In the genomic region with DNA sequence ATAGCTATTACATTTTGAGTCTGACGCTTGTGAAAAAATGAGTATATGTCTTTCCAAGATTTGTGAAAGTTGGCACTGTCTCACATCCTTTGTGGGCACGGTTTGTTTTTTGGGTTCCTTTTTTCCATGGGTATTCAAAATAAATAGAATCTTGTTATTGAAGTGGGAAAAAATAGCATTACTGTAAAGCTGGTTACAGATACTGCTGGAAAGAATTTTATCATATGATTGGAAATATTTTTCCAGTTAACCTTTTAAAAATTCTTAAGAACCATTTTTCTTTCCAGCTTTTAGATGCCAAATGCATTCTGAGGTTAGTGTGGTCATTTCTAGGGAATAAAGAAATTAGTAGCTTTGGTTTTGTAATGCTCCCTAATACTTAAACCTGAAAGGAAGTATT, we compare ENCODE assay signal across 24 cellular contexts. TPM values are rescaled to one million over a fixed set of nuclear protein-coding genes. Genes with fewer than 3 reads are reported as not detected.
"Had no signal": no experiment of that assay in that cellular context is flagged by ENCODE, and none has a peak within 500 bp of the region (broad histone marks: within the 10 kb centered on the region; RNA-seq: fewer than 3 reads in every experiment).

No MANE protein-coding gene starts in this region.

- H3K27me3 ChIP-seq: body of pancreas, gastroesophageal sphincter, heart left ventricle, suprapubic skin, upper lobe of left lung had no signal

- H3K4me3 ChIP-seq: body of pancreas, gastroesophageal sphincter, heart left ventricle, lung, suprapubic skin, upper lobe of left lung had no signal

- DNase-seq: activated CD4-positive, alpha-beta T cell treated with anti-CD3 and anti-CD28 coated beads, Interleukin-2, amount 50 U/mL, for 1 hour; activated CD8-positive, alpha-beta memory T cell treated with anti-CD3 and anti-CD28 coated beads, Interleukin-2, amount 50 U/mL, for 48 hours; activated effector memory CD4-positive, alpha-beta T cell treated with Interleukin-2 at 50 U/mL for 16 hours; activated naive CD4-positive, alpha-beta T cell treated with anti-CD3 and anti-CD28 coated beads, Interleukin-2, amount 10 ng/mL, durations not matched to agents 7 days and 5 days; activated T-cell treated with anti-CD3 and anti-CD28 coated beads, Interleukin-2, amount 50 U/mL, for 48 hours; body of pancreas; endodermal cell; heart left ventricle; kidney; midbrain; nephron progenitor cell; nucleus accumbens; retina; stimulated activated CD8-positive, alpha-beta memory T cell treated with anti-CD3 and anti-CD28 coated beads, Interleukin-4, amount 100 ng/mL, for 48 hours; stimulated activated naive CD4-positive, alpha-beta T cell; T-cell; upper lobe of left lung had no signal

- H3K27ac ChIP-seq: body of pancreas, heart left ventricle, suprapubic skin had no signal

- H3K4me1 ChIP-seq: body of pancreas, upper lobe of left lung had no signal

- H3K36me3 ChIP-seq: gastroesophageal sphincter, heart left ventricle, suprapubic skin, upper lobe of left lung had no signal

- H3K9me3 ChIP-seq: body of pancreas, suprapubic skin had no signal

RNA-seq across cellular contexts. Expression of a gene that starts 19.1 kb away (rescaled TPM):
- total RNA-seq: body of pancreas, endodermal cell, epithelial cell of proximal tubule, left lobe of liver, posterior vena cava, T-cell had no signal

RNA-seq across cellular contexts. Expression of a gene that starts 59.0 kb away (rescaled TPM):
- total RNA-seq: cardiac septum, endodermal cell, epithelial cell of proximal tubule, gastroesophageal sphincter, heart left ventricle, kidney, left lobe of liver, posterior vena cava, suprapubic skin, T-cell had no signal
